1 cellular context compared by ENCODE assay signal in the genomic region with DNA sequence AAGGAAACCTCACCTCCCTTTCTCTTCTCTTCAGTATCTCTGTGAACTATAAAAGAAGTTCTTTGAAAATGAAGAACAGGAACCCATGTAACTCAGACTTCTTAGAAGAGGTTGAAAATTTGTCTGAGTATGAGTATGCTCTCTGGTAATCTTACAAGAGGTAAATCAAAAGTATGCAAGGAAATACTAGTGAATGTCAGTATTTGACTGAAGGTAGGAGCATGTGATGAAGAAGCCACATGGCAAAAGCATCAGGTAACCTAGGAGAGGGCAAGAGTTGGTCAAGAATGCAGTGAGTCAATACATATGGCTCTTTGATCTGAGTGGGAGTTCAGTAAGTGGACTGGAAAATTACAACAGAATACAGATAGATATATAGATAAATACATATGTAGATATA.
A peak's percentile ranks its signal among the peaks of the same experiment; 100 is the strongest.
TF ChIP-seq lines count a peak whose summit lies in the region.

No MANE protein-coding gene starts in this region.

TF ChIP-seq in HepG2, 621 proteins besides CTCF, POLR2A, EP300 and RAD21 (continued from another document):
- TF ChIP-seq, protein P1, sequence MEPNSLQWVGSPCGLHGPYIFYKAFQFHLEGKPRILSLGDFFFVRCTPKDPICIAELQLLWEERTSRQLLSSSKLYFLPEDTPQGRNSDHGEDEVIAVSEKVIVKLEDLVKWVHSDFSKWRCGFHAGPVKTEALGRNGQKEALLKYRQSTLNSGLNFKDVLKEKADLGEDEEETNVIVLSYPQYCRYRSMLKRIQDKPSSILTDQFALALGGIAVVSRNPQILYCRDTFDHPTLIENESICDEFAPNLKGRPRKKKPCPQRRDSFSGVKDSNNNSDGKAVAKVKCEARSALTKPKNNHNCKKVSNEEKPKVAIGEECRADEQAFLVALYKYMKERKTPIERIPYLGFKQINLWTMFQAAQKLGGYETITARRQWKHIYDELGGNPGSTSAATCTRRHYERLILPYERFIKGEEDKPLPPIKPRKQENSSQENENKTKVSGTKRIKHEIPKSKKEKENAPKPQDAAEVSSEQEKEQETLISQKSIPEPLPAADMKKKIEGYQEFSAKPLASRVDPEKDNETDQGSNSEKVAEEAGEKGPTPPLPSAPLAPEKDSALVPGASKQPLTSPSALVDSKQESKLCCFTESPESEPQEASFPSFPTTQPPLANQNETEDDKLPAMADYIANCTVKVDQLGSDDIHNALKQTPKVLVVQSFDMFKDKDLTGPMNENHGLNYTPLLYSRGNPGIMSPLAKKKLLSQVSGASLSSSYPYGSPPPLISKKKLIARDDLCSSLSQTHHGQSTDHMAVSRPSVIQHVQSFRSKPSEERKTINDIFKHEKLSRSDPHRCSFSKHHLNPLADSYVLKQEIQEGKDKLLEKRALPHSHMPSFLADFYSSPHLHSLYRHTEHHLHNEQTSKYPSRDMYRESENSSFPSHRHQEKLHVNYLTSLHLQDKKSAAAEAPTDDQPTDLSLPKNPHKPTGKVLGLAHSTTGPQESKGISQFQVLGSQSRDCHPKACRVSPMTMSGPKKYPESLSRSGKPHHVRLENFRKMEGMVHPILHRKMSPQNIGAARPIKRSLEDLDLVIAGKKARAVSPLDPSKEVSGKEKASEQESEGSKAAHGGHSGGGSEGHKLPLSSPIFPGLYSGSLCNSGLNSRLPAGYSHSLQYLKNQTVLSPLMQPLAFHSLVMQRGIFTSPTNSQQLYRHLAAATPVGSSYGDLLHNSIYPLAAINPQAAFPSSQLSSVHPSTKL (CRISPR knock-in tag; IDR thresholded peaks at IDR 0.05) = peak; percentile 75
